In genomic region chr17:43905985-43906852, GRCh38 we compare ENCODE assay signal across 8 cellular contexts. TPM values are rescaled to one million over a fixed set of nuclear protein-coding genes. Genes with fewer than 3 reads are reported as not detected.
A peak's percentile ranks its signal among the peaks of the same experiment; 100 is the strongest.
DNase-seq lines count a peak whose midpoint lies in the region; ATAC-seq and TF ChIP-seq lines count a peak whose summit lies in the region.

No MANE protein-coding gene starts in this region.

- in situ Hi-C loops in G401 (cut with HindIII; ENCODE audit: low sequenced_read_pairs), result no loop called here

- H3K9me3 ChIP-seq in parathyroid adenoma (ENCODE audit: control insufficient read depth, low read length), result no peaks in the 10 kb centered on the region

- H2AFZ ChIP-seq in parathyroid adenoma, result peak overlapping the region; percentile 95

- no peaks in the 10 kb centered on the region for H3K36me3 ChIP-seq in parathyroid adenoma (ENCODE audit: control insufficient read depth, insufficient read depth, low read length)

- no peaks in the 10 kb centered on the region for H3K27me3 ChIP-seq in parathyroid adenoma (ENCODE audit: control insufficient read depth, insufficient read depth, low read length)

- ATAC-seq in left ventricle myocardium superior (peak; percentile 76), HG03025 (IDR thresholded peaks at IDR 0.05; ENCODE audit: low FRiP score, unreplicated experiment) (no peak)

- intact Hi-C loops in left ventricle myocardium superior (cut with micrococcal nuclease), result no loop called here

- H3K27ac ChIP-seq in angular gyrus (ENCODE audit: low read depth, low read length), result peak overlapping the region; percentile 97
- peak overlapping the region; percentile 77 for H3K27ac ChIP-seq in parathyroid adenoma

- peaks cover 17% of the 10 kb centered on the region for H3K4me1 ChIP-seq in parathyroid adenoma

- H3K4me3 ChIP-seq in parathyroid adenoma (ENCODE audit: low read depth, low read length), result peak overlapping the region; percentile 77

- no peaks in the 10 kb centered on the region for H3K79me2 ChIP-seq in parathyroid adenoma

- peak overlapping the region; percentile 80 for H3K9ac ChIP-seq in parathyroid adenoma

- peak overlapping the region; percentile 97 for H3K4me2 ChIP-seq in parathyroid adenoma (ENCODE audit: low read length)

- TF ChIP-seq CTCF in parathyroid adenoma (IDR thresholded peaks at IDR 0.05), result no peak

- DNase-seq in G401 (ENCODE audit: low spot score) (peak; percentile 92), NCI-H524 treated with DMSO at 0.1 percent for 48 hours (lab: John Stamatoyannopoulos, UW) (peak; percentile 34), left ventricle myocardium superior (peak; percentile 83), KG1 (lab: John Stamatoyannopoulos, UW) (no peak), LoVo (ENCODE audit: low spot score) (no peak)

RNA-seq across cellular contexts. Expression of gene MPP2, which starts 1.1 kb away (rescaled TPM):
- total RNA-seq in G401 (2014; rRNA removed; shearing (Covaris generic)), result 58.8 and 82.5 TPM in 2 replicates
- total RNA-seq in left ventricle myocardium superior, result 17.1 TPM

RNA-seq across cellular contexts. Expression of gene PPY, which starts 36.1 kb away (rescaled TPM):
- total RNA-seq in G401 (2014; rRNA removed; shearing (Covaris generic)), result not detected in 2 replicates
- total RNA-seq in left ventricle myocardium superior, result not detected

RNA-seq across cellular contexts. Expression of gene PYY, which starts 47.5 kb away (rescaled TPM):
- not detected in 2 replicates for total RNA-seq in G401 (2014; rRNA removed; shearing (Covaris generic))
- total RNA-seq in left ventricle myocardium superior, result not detected

RNA-seq across cellular contexts. Expression of gene CD300LG, which starts 59.2 kb away (rescaled TPM):
- total RNA-seq in G401 (2014; rRNA removed; shearing (Covaris generic)), result 0.31 TPM in 1 of 2 replicates, not detected in the other
- total RNA-seq in left ventricle myocardium superior, result 19.1 TPM

Comparison
In these comparisons a context has a peak if more than half of its experiments do, and no peak if none do; other contexts are left out.
1. DNase-seq: peak in G401 (single experiment), NCI-H524 treated with DMSO at 0.1 percent for 48 hours (single experiment) and left ventricle myocardium superior (single experiment); none in KG1 (single experiment) and LoVo (single experiment).